In genomic region chr11:62646825-62647608, GRCh38 we compare ENCODE assay signal across 8 cellular contexts. TPM values are rescaled to one million over a fixed set of nuclear protein-coding genes. Genes with fewer than 3 reads are reported as not detected.
DNase-seq lines count a peak whose midpoint lies in the region; ATAC-seq and TF ChIP-seq lines count a peak whose summit lies in the region.

No MANE protein-coding gene starts in this region.

- no peak overlapping the region for H3K9ac ChIP-seq in HUES64 (ENCODE audit: low read depth, low read length)

- POLR2A ChIA-PET in AG04450 (lab: Yijun Ruan, JAX) = interaction anchor here (0.6 to 10.2 kb wide), 12 partner anchors 17 to 227 kb away, joined by 3 to 150 read pairs (median 4); partner anchors contain the start of genes B3GAT3, C11orf98, CSKMT and MTA2

- no peaks in the 10 kb centered on the region for H3K4me1 ChIP-seq in HUES64 (ENCODE audit: insufficient read depth, low read length)
- peaks cover 5 to 17% of the 10 kb centered on the region in 2 donors for H3K4me1 ChIP-seq in breast epithelium
- peaks cover 0 to 30% (median 10%) of the 10 kb centered on the region in 4 donors for H3K4me1 ChIP-seq in Peyer's patch

- H3K27me3 Mint-ChIP-seq in naive B cell = no peaks in the 10 kb centered on the region

- DNase-seq in AG04450 (ENCODE audit: low read depth, low spot score) (no peak), breast epithelium (ENCODE audit: low spot score in 2 of 2) (no peak), naive B cell (no peak), Peyer's patch (no peak), cerebellar cortex (ENCODE audit: low spot score) (no peak)

- H3K9me3 Mint-ChIP-seq in naive B cell = no peaks in the 10 kb centered on the region

- H3K27me3 ChIP-seq in AG04450 (ENCODE audit: control insufficient read depth, insufficient read depth, low read length) = no peaks in the 10 kb centered on the region
- no peaks in the 10 kb centered on the region for H3K27me3 ChIP-seq in HUES64 (ENCODE audit: insufficient read depth, low read length)
- no peaks in the 10 kb centered on the region for H3K27me3 ChIP-seq in breast epithelium
- H3K27me3 ChIP-seq in Peyer's patch = no peaks in the 10 kb centered on the region

- H3K27ac ChIP-seq in AG04450 (ENCODE audit: low read depth, low read length) (peak overlapping the region; percentile 47), HUES64 (ENCODE audit: low read depth, low read length) (peak overlapping the region; percentile 16; the same call in 1 of the 2 replicates), breast epithelium (peak overlapping the region in 1 of 2 donors; percentile 95), Peyer's patch (peak overlapping the region in 2 of 4 donors; percentile 39 to 93)

- TF ChIP-seq CTCF in AG04450 (IDR thresholded peaks at IDR 0.05; ENCODE audit: low read depth, low read length) = no peak
- no peak for TF ChIP-seq CTCF in breast epithelium (IDR thresholded peaks at IDR 0.05)
- TF ChIP-seq CTCF in Peyer's patch (IDR thresholded peaks at IDR 0.05) = no peak

- H3K4me3 ChIP-seq in AG04450 (ENCODE audit: low read depth, low read length) = peak overlapping the region; percentile 15; the same call in 1 of the 2 replicates
- H3K4me3 ChIP-seq in HUES64 (ENCODE audit: low read length) = 0 out of 2 replicates have a peak overlapping the region, but pooled peaks have one; percentile 28
- peak overlapping the region; percentile 11 to 96 (median 96) for H3K4me3 ChIP-seq in breast epithelium
- peak overlapping the region in 2 of 4 donors; percentile 96 to 99 for H3K4me3 ChIP-seq in Peyer's patch

- ATAC-seq in naive B cell (ENCODE audit: low read depth in 2 of 2) (no peak), GM18868 (IDR thresholded peaks at IDR 0.05; ENCODE audit: unreplicated experiment) (no peak), GM19452 (IDR thresholded peaks at IDR 0.05; ENCODE audit: unreplicated experiment) (no peak)

- TF ChIP-seq POLR2A in breast epithelium (IDR thresholded peaks at IDR 0.05) (no peak), Peyer's patch (IDR thresholded peaks at IDR 0.05) (no peak)

- CTCF ChIA-PET in AG04450 (lab: Charles Lee) = interaction anchor here (0.7 to 1.6 kb wide), 2 partner anchors 18 to 148 kb away, joined by 3 to 9 read pairs; partner anchors contain the start of genes C11orf98 and CSKMT

- peaks cover 12 to 33% (median 31%) of the 10 kb centered on the region in 3 donors for H3K4me1 Mint-ChIP-seq in naive B cell

- peaks cover 6% of the 10 kb centered on the region; the same call in 1 of the 2 replicates for H3K9me3 ChIP-seq in AG04450 (ENCODE audit: control insufficient read depth, insufficient read depth, low read length)
- H3K9me3 ChIP-seq in HUES64 (ENCODE audit: insufficient read depth, low read depth, low read length) = no peaks in the 10 kb centered on the region
- no peaks in the 10 kb centered on the region for H3K9me3 ChIP-seq in breast epithelium
- H3K9me3 ChIP-seq in Peyer's patch = no peaks in the 10 kb centered on the region

- WGBS in HUES64 = 78% methylated on average over 31 of the region's 32 CpGs

- peak overlapping the region in 5 of 6 donors; percentile 89 to 98 (median 93) for H3K27ac Mint-ChIP-seq in naive B cell

- intact Hi-C loops in breast epithelium (cut with DNase I; ENCODE audit: low total_unique reads) = no loop called here

- H3K36me3 ChIP-seq in HUES64 (ENCODE audit: insufficient read depth, low read length) (peaks cover 48% of the 10 kb centered on the region), breast epithelium (peaks cover 5% of the 10 kb centered on the region), Peyer's patch (peaks cover 0 to 45% (median 0%) of the 10 kb centered on the region in 3 donors)

- H3K36me3 Mint-ChIP-seq in naive B cell = no peaks in the 10 kb centered on the region

- peak overlapping the region; percentile 77 to 97 (median 94) for H3K4me3 Mint-ChIP-seq in naive B cell

RNA-seq across cellular contexts. Expression of gene GANAB, which starts 0.6 kb away (rescaled TPM):
- 369 and 464 TPM in 2 replicates for polyA plus RNA-seq in AG04450 (2011; rRNA removed)
- polyA minus RNA-seq in AG04450 (2011; rRNA and poly(A)+ RNA removed) = 418 and 548 TPM in 2 replicates
- polyA plus RNA-seq in HUES64 (2013, experiment 1 of 2) = 201 TPM
- polyA plus RNA-seq in HUES64 (2013, experiment 2 of 2) = 200 TPM
- total RNA-seq in breast epithelium = 100 to 1,000 TPM; 114 to 116 (median 116) TPM
- 100 to 1,000 TPM; 140 to 158 (median 149) TPM for polyA plus RNA-seq in naive B cell (ENCODE audit: low read depth in 6 of 6)
- 100 to 1,000 TPM; 131 to 146 (median 140) TPM for total RNA-seq in Peyer's patch

RNA-seq across cellular contexts. Expression of gene INTS5, which starts 6.1 kb away (rescaled TPM):
- polyA plus RNA-seq in AG04450 (2011; rRNA removed) (10.6 and 12.6 TPM in 2 replicates), naive B cell (ENCODE audit: low read depth in 6 of 6) (10 to 100 TPM; 18.3 to 40.1 (median 28.7) TPM)
- 14.5 and 19.6 TPM in 2 replicates for polyA minus RNA-seq in AG04450 (2011; rRNA and poly(A)+ RNA removed)
- polyA plus RNA-seq in HUES64 (2013, experiment 1 of 2) = 18.1 TPM
- 18.4 TPM for polyA plus RNA-seq in HUES64 (2013, experiment 2 of 2)
- total RNA-seq in breast epithelium (10 to 100 TPM; 14.6 to 19.0 (median 18.4) TPM), Peyer's patch (10 to 100 TPM; 14.9 to 21.3 (median 19.5) TPM)

RNA-seq across cellular contexts. Expression of gene C11orf98, which starts 18.0 kb away (rescaled TPM):
- polyA plus RNA-seq in AG04450 (2011; rRNA removed) (38.8 and 43.6 TPM in 2 replicates), naive B cell (ENCODE audit: low read depth in 6 of 6) (10 to 100 TPM; 37.9 to 89.1 (median 77.2) TPM)
- 5.2 and 5.7 TPM in 2 replicates for polyA minus RNA-seq in AG04450 (2011; rRNA and poly(A)+ RNA removed)
- 177 TPM for polyA plus RNA-seq in HUES64 (2013, experiment 1 of 2)
- polyA plus RNA-seq in HUES64 (2013, experiment 2 of 2) = 175 TPM
- total RNA-seq in breast epithelium (10 to 100 TPM; 22.9 to 42.9 (median 25.2) TPM), Peyer's patch (10 to 100 TPM; 29.2 to 97.4 (median 41.1) TPM)

RNA-seq across cellular contexts. Expression of gene CSKMT, which starts 18.1 kb away (rescaled TPM):
- 4.6 and 4.7 TPM in 2 replicates for polyA plus RNA-seq in AG04450 (2011; rRNA removed)
- polyA minus RNA-seq in AG04450 (2011; rRNA and poly(A)+ RNA removed) = 19.3 and 22.0 TPM in 2 replicates
- 248 TPM for polyA plus RNA-seq in HUES64 (2013, experiment 1 of 2)
- polyA plus RNA-seq in HUES64 (2013, experiment 2 of 2) = 241 TPM
- 10 to 100 TPM in 1 of 3 donors, 1 to 10 TPM in 2; 5.4 to 16.1 (median 5.8) TPM for total RNA-seq in breast epithelium
- 1 to 10 TPM; 2.1 to 8.4 (median 4.8) TPM for polyA plus RNA-seq in naive B cell (ENCODE audit: low read depth in 6 of 6)
- total RNA-seq in Peyer's patch = 10 to 100 TPM in 1 of 4 donors, 1 to 10 TPM in 2, not detected in 1; 9.1 to 13.5 (median 9.2) TPM

RNA-seq across cellular contexts. Expression of gene UQCC3, which starts 24.5 kb away (rescaled TPM):
- polyA plus RNA-seq in AG04450 (2011; rRNA removed) = 5.4 and 6.2 TPM in 2 replicates
- 1.1 and 2.2 TPM in 2 replicates for polyA minus RNA-seq in AG04450 (2011; rRNA and poly(A)+ RNA removed)
- polyA plus RNA-seq in HUES64 (2013, experiment 1 of 2) = 12.8 TPM
- 14.5 TPM for polyA plus RNA-seq in HUES64 (2013, experiment 2 of 2)
- total RNA-seq in breast epithelium = 1 to 10 TPM; 7.4 to 9.8 (median 8.3) TPM
- polyA plus RNA-seq in naive B cell (ENCODE audit: low read depth in 6 of 6) = 10 to 100 TPM in 5 of 6 donors, 1 to 10 TPM in 1; 7.7 to 11.4 (median 10.4) TPM
- total RNA-seq in Peyer's patch = 10 to 100 TPM; 11.1 to 23.9 (median 12.7) TPM
